Comparison of ENCODE assay signal across 1 cellular context in the genomic region with DNA sequence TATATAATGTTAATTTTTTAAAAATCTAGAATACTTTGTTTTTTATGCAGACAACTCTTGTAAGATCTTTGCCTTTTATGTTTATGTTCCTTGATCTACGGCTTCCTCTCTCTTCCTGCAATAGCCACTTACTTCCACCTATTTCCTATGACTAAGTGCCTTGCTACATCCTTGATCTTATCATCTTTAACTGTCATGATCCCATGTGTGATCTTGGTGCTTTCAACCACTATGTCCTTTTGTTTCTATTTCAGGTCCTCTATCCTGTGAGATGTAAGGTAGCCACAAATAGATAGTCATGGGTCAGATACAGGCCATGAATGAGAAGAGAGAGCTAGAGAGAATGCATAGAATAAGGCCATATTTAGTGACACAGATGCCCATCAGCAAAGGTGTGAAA.
TF ChIP-seq lines count a peak whose summit lies in the region.

No MANE protein-coding gene starts in this region.

TF ChIP-seq in GM23338, 12 proteins besides CTCF, POLR2A, EP300 and RAD21 (continued from another document):
- TF ChIP-seq, protein P1, sequence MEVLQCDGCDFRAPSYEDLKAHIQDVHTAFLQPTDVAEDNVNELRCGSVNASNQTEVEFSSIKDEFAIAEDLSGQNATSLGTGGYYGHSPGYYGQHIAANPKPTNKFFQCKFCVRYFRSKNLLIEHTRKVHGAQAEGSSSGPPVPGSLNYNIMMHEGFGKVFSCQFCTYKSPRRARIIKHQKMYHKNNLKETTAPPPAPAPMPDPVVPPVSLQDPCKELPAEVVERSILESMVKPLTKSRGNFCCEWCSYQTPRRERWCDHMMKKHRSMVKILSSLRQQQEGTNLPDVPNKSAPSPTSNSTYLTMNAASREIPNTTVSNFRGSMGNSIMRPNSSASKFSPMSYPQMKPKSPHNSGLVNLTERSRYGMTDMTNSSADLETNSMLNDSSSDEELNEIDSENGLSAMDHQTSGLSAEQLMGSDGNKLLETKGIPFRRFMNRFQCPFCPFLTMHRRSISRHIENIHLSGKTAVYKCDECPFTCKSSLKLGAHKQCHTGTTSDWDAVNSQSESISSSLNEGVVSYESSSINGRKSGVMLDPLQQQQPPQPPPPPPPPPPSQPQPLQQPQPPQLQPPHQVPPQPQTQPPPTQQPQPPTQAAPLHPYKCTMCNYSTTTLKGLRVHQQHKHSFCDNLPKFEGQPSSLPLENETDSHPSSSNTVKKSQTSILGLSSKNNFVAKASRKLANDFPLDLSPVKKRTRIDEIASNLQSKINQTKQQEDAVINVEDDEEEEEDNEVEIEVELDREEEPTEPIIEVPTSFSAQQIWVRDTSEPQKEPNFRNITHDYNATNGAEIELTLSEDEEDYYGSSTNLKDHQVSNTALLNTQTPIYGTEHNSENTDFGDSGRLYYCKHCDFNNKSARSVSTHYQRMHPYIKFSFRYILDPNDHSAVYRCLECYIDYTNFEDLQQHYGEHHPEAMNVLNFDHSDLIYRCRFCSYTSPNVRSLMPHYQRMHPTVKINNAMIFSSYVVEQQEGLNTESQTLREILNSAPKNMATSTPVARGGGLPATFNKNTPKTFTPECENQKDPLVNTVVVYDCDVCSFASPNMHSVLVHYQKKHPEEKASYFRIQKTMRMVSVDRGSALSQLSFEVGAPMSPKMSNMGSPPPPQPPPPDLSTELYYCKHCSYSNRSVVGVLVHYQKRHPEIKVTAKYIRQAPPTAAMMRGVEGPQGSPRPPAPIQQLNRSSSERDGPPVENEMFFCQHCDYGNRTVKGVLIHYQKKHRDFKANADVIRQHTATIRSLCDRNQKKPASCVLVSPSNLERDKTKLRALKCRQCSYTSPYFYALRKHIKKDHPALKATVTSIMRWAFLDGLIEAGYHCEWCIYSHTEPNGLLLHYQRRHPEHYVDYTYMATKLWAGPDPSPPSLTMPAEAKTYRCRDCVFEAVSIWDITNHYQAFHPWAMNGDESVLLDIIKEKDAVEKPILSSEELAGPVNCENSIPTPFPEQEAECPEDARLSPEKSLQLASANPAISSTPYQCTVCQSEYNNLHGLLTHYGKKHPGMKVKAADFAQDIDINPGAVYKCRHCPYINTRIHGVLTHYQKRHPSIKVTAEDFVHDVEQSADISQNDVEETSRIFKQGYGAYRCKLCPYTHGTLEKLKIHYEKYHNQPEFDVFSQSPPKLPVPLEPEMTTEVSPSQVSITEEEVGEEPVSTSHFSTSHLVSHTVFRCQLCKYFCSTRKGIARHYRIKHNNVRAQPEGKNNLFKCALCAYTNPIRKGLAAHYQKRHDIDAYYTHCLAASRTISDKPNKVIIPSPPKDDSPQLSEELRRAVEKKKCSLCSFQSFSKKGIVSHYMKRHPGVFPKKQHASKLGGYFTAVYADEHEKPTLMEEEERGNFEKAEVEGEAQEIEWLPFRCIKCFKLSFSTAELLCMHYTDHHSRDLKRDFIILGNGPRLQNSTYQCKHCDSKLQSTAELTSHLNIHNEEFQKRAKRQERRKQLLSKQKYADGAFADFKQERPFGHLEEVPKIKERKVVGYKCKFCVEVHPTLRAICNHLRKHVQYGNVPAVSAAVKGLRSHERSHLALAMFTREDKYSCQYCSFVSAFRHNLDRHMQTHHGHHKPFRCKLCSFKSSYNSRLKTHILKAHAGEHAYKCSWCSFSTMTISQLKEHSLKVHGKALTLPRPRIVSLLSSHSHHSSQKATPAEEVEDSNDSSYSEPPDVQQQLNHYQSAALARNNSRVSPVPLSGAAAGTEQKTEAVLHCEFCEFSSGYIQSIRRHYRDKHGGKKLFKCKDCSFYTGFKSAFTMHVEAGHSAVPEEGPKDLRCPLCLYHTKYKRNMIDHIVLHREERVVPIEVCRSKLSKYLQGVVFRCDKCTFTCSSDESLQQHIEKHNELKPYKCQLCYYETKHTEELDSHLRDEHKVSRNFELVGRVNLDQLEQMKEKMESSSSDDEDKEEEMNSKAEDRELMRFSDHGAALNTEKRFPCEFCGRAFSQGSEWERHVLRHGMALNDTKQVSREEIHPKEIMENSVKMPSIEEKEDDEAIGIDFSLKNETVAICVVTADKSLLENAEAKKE (CRISPR knock-in tag; IDR thresholded peaks at IDR 0.05): no peak
- TF ChIP-seq STAT1 (IDR thresholded peaks at IDR 0.05; ENCODE audit: unreplicated experiment): no peak
- TF ChIP-seq CREB1 (CRISPR knock-in tag; IDR thresholded peaks at IDR 0.05; ENCODE audit: low read depth): no peak
- no peak for TF ChIP-seq ZNF331 (CRISPR knock-in tag; IDR thresholded peaks at IDR 0.05; ENCODE audit: low read depth)
- TF ChIP-seq, protein P2, sequence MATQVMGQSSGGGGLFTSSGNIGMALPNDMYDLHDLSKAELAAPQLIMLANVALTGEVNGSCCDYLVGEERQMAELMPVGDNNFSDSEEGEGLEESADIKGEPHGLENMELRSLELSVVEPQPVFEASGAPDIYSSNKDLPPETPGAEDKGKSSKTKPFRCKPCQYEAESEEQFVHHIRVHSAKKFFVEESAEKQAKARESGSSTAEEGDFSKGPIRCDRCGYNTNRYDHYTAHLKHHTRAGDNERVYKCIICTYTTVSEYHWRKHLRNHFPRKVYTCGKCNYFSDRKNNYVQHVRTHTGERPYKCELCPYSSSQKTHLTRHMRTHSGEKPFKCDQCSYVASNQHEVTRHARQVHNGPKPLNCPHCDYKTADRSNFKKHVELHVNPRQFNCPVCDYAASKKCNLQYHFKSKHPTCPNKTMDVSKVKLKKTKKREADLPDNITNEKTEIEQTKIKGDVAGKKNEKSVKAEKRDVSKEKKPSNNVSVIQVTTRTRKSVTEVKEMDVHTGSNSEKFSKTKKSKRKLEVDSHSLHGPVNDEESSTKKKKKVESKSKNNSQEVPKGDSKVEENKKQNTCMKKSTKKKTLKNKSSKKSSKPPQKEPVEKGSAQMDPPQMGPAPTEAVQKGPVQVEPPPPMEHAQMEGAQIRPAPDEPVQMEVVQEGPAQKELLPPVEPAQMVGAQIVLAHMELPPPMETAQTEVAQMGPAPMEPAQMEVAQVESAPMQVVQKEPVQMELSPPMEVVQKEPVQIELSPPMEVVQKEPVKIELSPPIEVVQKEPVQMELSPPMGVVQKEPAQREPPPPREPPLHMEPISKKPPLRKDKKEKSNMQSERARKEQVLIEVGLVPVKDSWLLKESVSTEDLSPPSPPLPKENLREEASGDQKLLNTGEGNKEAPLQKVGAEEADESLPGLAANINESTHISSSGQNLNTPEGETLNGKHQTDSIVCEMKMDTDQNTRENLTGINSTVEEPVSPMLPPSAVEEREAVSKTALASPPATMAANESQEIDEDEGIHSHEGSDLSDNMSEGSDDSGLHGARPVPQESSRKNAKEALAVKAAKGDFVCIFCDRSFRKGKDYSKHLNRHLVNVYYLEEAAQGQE (IDR thresholded peaks at IDR 0.05; ENCODE audit: unreplicated experiment): no peak
- TF ChIP-seq NANOG (IDR thresholded peaks at IDR 0.05; ENCODE audit: borderline replicate concordance): no peak
- TF ChIP-seq EZH2phosphoT487 (IDR thresholded peaks at IDR 0.05; ENCODE audit: unreplicated experiment): no peak
- TF ChIP-seq EZH2 (IDR thresholded peaks at IDR 0.05; ENCODE audit: low read depth, unreplicated experiment): no peak
- TF ChIP-seq POLR2AphosphoS5 (IDR thresholded peaks at IDR 0.05; ENCODE audit: low read depth): no peak
